8 cellular contexts compared by ENCODE assay signal in genomic region chr5:108930107-108930506, GRCh38.
"Had no signal": no experiment of that assay in that cellular context is flagged by ENCODE, and none has a peak within 500 bp of the region (broad histone marks: within the 10 kb centered on the region; RNA-seq: fewer than 3 reads in every experiment).

No MANE protein-coding gene starts in this region.

- FAIRE-seq: H1, H54 had no signal

- H3K27ac ChIP-seq: HL-60 had no signal

- H3K4me2 ChIP-seq: GM23338 had no signal

- H3K4me3 ChIP-seq: GM23338 had no signal

- H2AFZ ChIP-seq: GM23338 had no signal

- ATAC-seq: GM23338 had no signal

- DNase-seq: H9, HCEC 1CT, IMR-90, KBM-7 had no signal
